Comparison of ENCODE assay signal across 14 cellular contexts in the genomic region with DNA sequence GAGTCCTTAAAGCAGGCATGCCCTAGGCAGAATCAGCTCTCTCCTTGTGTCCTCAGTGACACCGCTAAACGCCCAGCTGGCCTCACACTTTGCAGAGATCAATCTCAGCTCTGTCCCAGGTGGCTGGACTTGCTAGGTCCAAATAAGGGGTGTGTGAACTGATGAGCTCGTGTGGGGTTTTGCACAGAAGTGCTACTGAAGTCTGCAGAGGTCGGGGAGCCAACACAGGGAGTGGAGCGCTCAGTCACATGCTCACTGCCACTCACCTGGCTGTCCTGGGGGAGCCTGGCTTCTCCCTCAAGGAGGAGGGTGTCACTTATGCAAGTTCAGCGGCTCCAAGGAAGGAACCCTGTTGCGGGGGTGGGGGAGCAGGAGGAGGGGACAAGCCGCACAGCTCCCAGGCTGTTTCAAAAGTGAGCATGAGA. TPM values are rescaled to one million over a fixed set of nuclear protein-coding genes. Genes with fewer than 3 reads are reported as not detected.
DNase-seq lines count a peak whose midpoint lies in the region; ATAC-seq and TF ChIP-seq lines count a peak whose summit lies in the region.
"Had no signal": no experiment of that assay in that cellular context is flagged by ENCODE, and none has a peak within 500 bp of the region (broad histone marks: within the 10 kb centered on the region; RNA-seq: fewer than 3 reads in every experiment).

No MANE protein-coding gene starts in this region.

- H2BK15ac ChIP-seq in neuronal stem cell (ENCODE audit: low read length) = peak overlapping the region; percentile 89

- peak overlapping the region; percentile 65 for H2BK120ac ChIP-seq in neuronal stem cell (ENCODE audit: low read depth, low read length)

- intact Hi-C loops in upper lobe of right lung (cut with DNase I) = loop anchor here (10.0 kb wide), 1 partner anchor 165 kb away; a partner anchor contains a TSS

- H3K14ac ChIP-seq in neuronal stem cell (ENCODE audit: low read length) = no peak overlapping the region

- H3K79me1 ChIP-seq in neuronal stem cell (ENCODE audit: low read depth, low read length) = no peaks in the 10 kb centered on the region

- H3K23ac ChIP-seq in neuronal stem cell (ENCODE audit: low read depth, low read length, poor library complexity) = peak overlapping the region; percentile 56

- H3K36me3 ChIP-seq in esophagus (ENCODE audit: control insufficient read depth in 2 of 2, insufficient read depth in 2 of 2, low read length in 1 of 2) = no peaks in the 10 kb centered on the region
- H3K36me3 ChIP-seq in neuronal stem cell (replicated peaks in 1 of 2; ENCODE audit: control insufficient read depth in 2 of 2, insufficient read depth in 2 of 2, low read length in 2 of 2) = no peaks in the 10 kb centered on the region
- H3K36me3 ChIP-seq in upper lobe of right lung = no peaks in the 10 kb centered on the region
- H3K36me3 ChIP-seq: SJSA1 had no signal

- H2AK5ac ChIP-seq in neuronal stem cell (ENCODE audit: low read depth, low read length) = no peak overlapping the region

- H3K4me3 ChIP-seq in esophagus (ENCODE audit: low read depth in 1 of 2, low read length in 2 of 2) (peak overlapping the region; percentile 9 to 55), neuronal stem cell (ENCODE audit: low read length in 2 of 2) (no peak overlapping the region), upper lobe of right lung (peak overlapping the region; percentile 61)
- H3K4me3 ChIP-seq: SJSA1 had no signal

- H3K4me2 ChIP-seq in neuronal stem cell (ENCODE audit: insufficient read depth, low read length, poor library complexity, severe bottlenecking) = no peak overlapping the region

- H3K18ac ChIP-seq in neuronal stem cell (ENCODE audit: low read length) = peak overlapping the region; percentile 79

- no peak overlapping the region for H2BK12ac ChIP-seq in neuronal stem cell (ENCODE audit: low read length)

- H3K27me3 ChIP-seq in esophagus (ENCODE audit: control insufficient read depth in 1 of 2, insufficient read depth in 2 of 2, low read length in 2 of 2) = peaks cover 0 to 5% of the 10 kb centered on the region in 2 donors
- peaks cover 0 to 69% (median 6%) of the 10 kb centered on the region in 3 experiments for H3K27me3 ChIP-seq in neuronal stem cell (ENCODE audit: control insufficient read depth in 3 of 3, insufficient read depth in 3 of 3, low read depth in 1 of 3, low read length in 3 of 3)
- peaks cover 5% of the 10 kb centered on the region for H3K27me3 ChIP-seq in upper lobe of right lung
- H3K27me3 ChIP-seq: SJSA1 had no signal

- ATAC-seq in upper lobe of right lung = no peak
- ATAC-seq in GM21423 (IDR thresholded peaks at IDR 0.05; ENCODE audit: unreplicated experiment) = no peak
- ATAC-seq: sciatic nerve had no signal

- DNase-seq in NCI-H524 (lab: John Stamatoyannopoulos, UW) (peak; percentile 22 to 66), NCI-H524 treated with DMSO at 0.1 percent for 48 hours (lab: John Stamatoyannopoulos, UW) (no peak), neuronal stem cell (ENCODE audit: low spot score) (no peak), upper lobe of right lung (no peak), NOMO-1 (lab: John Stamatoyannopoulos, UW; ENCODE audit: unreplicated experiment in 2 of 2) (no peak), NK-92 (lab: John Stamatoyannopoulos, UW; ENCODE audit: unreplicated experiment) (no peak)
- DNase-seq: activated B cell treated with CpG ODN at 0.5 μM for 24 hours, cerebellar nuclear complex, EL, NCI-H345 had no signal

- H3K9me3 ChIP-seq in esophagus (ENCODE audit: control insufficient read depth in 2 of 2, insufficient read depth in 1 of 2, low read depth in 1 of 2, low read length in 1 of 2) = no peaks in the 10 kb centered on the region
- no peaks in the 10 kb centered on the region for H3K9me3 ChIP-seq in neuronal stem cell (replicated peaks in 1 of 2; ENCODE audit: control insufficient read depth in 2 of 2, insufficient read depth in 1 of 2, low read depth in 1 of 2, low read length in 2 of 2)
- H3K9me3 ChIP-seq in upper lobe of right lung = no peaks in the 10 kb centered on the region
- H3K9me3 ChIP-seq: SJSA1 had no signal

- 24% methylated on average over 8 of the region's 8 CpGs for WGBS in esophagus, 2 donors
- no CpG with 5 or more reads among the region's 8 CpGs for WGBS in neuronal stem cell (ENCODE audit: extremely low coverage in 2 of 2, insufficient read length in 2 of 2, insufficient replicate concordance in 1 of 2), 2 donors

- no peak overlapping the region for H2BK5ac ChIP-seq in neuronal stem cell (ENCODE audit: low read length)

- peak overlapping the region; percentile 74 for H4K8ac ChIP-seq in neuronal stem cell (ENCODE audit: low read depth, low read length)

- peaks cover 5 to 21% of the 10 kb centered on the region in 2 donors for H3K4me1 ChIP-seq in esophagus (ENCODE audit: control insufficient read depth in 2 of 2, insufficient read depth in 2 of 2, low read length in 1 of 2)
- peaks cover 26 to 28% of the 10 kb centered on the region in 2 donors for H3K4me1 ChIP-seq in neuronal stem cell (ENCODE audit: control insufficient read depth in 2 of 2, insufficient read depth in 1 of 2, low read depth in 1 of 2, low read length in 2 of 2)
- H3K4me1 ChIP-seq in upper lobe of right lung = peaks cover 36% of the 10 kb centered on the region

- peak overlapping the region; percentile 9 for H2AFZ ChIP-seq in neuronal stem cell (ENCODE audit: low read length)

- H4K91ac ChIP-seq in neuronal stem cell (ENCODE audit: low read depth, low read length, poor library complexity) = peak overlapping the region; percentile 3

- H3K4ac ChIP-seq in neuronal stem cell (ENCODE audit: low read length) = no peak overlapping the region

- no peak for TF ChIP-seq CTCF in upper lobe of right lung (IDR thresholded peaks at IDR 0.05)

- peak overlapping the region; percentile 32 to 62 for H3K27ac ChIP-seq in esophagus (ENCODE audit: low read depth in 2 of 2, low read length in 1 of 2)
- peak overlapping the region; percentile 26 for H3K27ac ChIP-seq in neuronal stem cell (replicated peaks; ENCODE audit: low read length)
- H3K27ac ChIP-seq in upper lobe of right lung = peak overlapping the region; percentile 87
- H3K27ac ChIP-seq: SJSA1 had no signal

- H3K9ac ChIP-seq in neuronal stem cell (ENCODE audit: low read depth, low read length, poor library complexity) = no peak overlapping the region

RNA-seq across cellular contexts. Expression of a gene that starts 2.0 kb away (rescaled TPM):
- polyA plus RNA-seq in esophagus = 10 to 100 TPM; 12.6 to 25.7 TPM
- polyA plus RNA-seq in neuronal stem cell (2013, experiment 1 of 2) = 2.9 TPM
- polyA plus RNA-seq in neuronal stem cell (2013, experiment 2 of 2) = 3.1 TPM
- 231 TPM for total RNA-seq in upper lobe of right lung
- total RNA-seq: activated B cell treated with CpG ODN at 0.5 μM for 24 hours, SJSA1 had no signal

RNA-seq across cellular contexts. Expression of a gene that starts 53.6 kb away (rescaled TPM):
- 1 to 10 TPM; 5.9 to 7.7 TPM for polyA plus RNA-seq in esophagus
- polyA plus RNA-seq in neuronal stem cell (2013, experiment 1 of 2) = 62.3 TPM
- polyA plus RNA-seq in neuronal stem cell (2013, experiment 2 of 2) = 60.7 TPM
- 53.1 TPM for total RNA-seq in upper lobe of right lung

Comparison
In these comparisons a context has a peak if more than half of its experiments do, and no peak if none do; other contexts are left out.
1. DNase-seq: peak in NCI-H524 (2 of 2); none in NCI-H524 treated with DMSO at 0.1 percent for 48 hours (single experiment), neuronal stem cell (single experiment), upper lobe of right lung (single experiment), NOMO-1 (0 of 2) and NK-92 (single experiment).
2. H3K27ac ChIP-seq: peak in every context shown above with its lines; median percentile 87 in upper lobe of right lung; 47 in esophagus; 26 in neuronal stem cell.
3. H3K4me3 ChIP-seq: peak in esophagus (2 of 2) and upper lobe of right lung (single experiment); none in neuronal stem cell (0 of 2).